In genomic region chr11:3177931-3178330, GRCh38 we compare ENCODE assay signal across 24 cellular contexts. TPM values are rescaled to one million over a fixed set of nuclear protein-coding genes. Genes with fewer than 3 reads are reported as not detected.
DNase-seq lines count a peak whose midpoint lies in the region; FAIRE-seq and TF ChIP-seq lines count a peak whose summit lies in the region.
"Had no signal": no experiment of that assay in that cellular context is flagged by ENCODE, and none has a peak within 500 bp of the region (broad histone marks: within the 10 kb centered on the region; RNA-seq: fewer than 3 reads in every experiment).

No MANE protein-coding gene starts in this region.

- H3K4me1 Mint-ChIP-seq in nephron progenitor cell: no peaks in the 10 kb centered on the region
- H3K4me1 Mint-ChIP-seq: activated naive CD4-positive, alpha-beta T cell treated with anti-CD3 and anti-CD28 coated beads, Interleukin-2, amount 50 U/mL, for 24 hours had no signal

- POLR2A ChIA-PET in PC-9 (lab: Charles Lee; ENCODE audit: unreplicated experiment): no interaction called here

- H3K4me1 ChIP-seq in ACC112 (ENCODE audit: control insufficient read depth, insufficient read depth, low read length, unreplicated experiment): peaks cover 7% of the 10 kb centered on the region
- no peaks in the 10 kb centered on the region for H3K4me1 ChIP-seq in PC-9 (replicated peaks; ENCODE audit: insufficient read depth)
- H3K4me1 ChIP-seq: prostate gland had no signal

- no peak for TF ChIP-seq POLR2A in GM12891 (IDR thresholded peaks at IDR 0.05; ENCODE audit: low read depth, low read length)

- H3K4me3 Mint-ChIP-seq in nephron progenitor cell: no peak overlapping the region
- H3K4me3 Mint-ChIP-seq: activated naive CD4-positive, alpha-beta T cell treated with anti-CD3 and anti-CD28 coated beads, Interleukin-2, amount 50 U/mL, for 24 hours; activated T-cell treated with anti-CD3 and anti-CD28 coated beads, Interleukin-2, amount 50 U/mL, for 72 hours had no signal

- H3F3A ChIP-seq in PC-9 (ENCODE audit: insufficient read depth, low read depth): no peaks in the 10 kb centered on the region

- H3K27ac ChIP-seq in ACC112 (ENCODE audit: low read depth, low read length) (peak overlapping the region; percentile 45; the same call in 1 of the 2 replicates), PC-9 (no peak overlapping the region)
- H3K27ac ChIP-seq: C4-2B, prostate gland, SK-N-MC had no signal

- H3K27me3 ChIP-seq in ACC112 (ENCODE audit: insufficient read depth, low read length) (peaks cover 4% of the 10 kb centered on the region), PC-9 (ENCODE audit: insufficient read depth, low read depth) (no peaks in the 10 kb centered on the region)

- DNase-seq in H4 (ENCODE audit: low spot score) (peak; percentile 71), SK-MEL-5 (ENCODE audit: low read depth, low spot score) (peak; percentile 50), fibroblast of mammary gland (ENCODE audit: low read depth) (peak; percentile 42), nephron progenitor cell (no peak), PC-9 (no peak), GM12891 (ENCODE audit: insufficient read length, low spot score) (no peak), DMS79 treated with DMSO at 0.1 percent for 48 hours (lab: John Stamatoyannopoulos, UW) (no peak)
- DNase-seq: activated T-cell treated with anti-CD3 and anti-CD28 coated beads, Interleukin-2, amount 50 U/mL, for 72 hours; DMS153; KBM-7; left cardiac atrium; NCI-H1105 treated with DMSO at 0.1 percent for 48 hours; NCI-H2171 had no signal

- H2AFZ ChIP-seq in ACC112 (ENCODE audit: low read length, unreplicated experiment) (no peak overlapping the region), PC-9 (no peak overlapping the region)

- H4K20me1 ChIP-seq in PC-9 (ENCODE audit: insufficient read depth): no peaks in the 10 kb centered on the region

- no peaks in the 10 kb centered on the region for H3K9me3 ChIP-seq in PC-9 (ENCODE audit: insufficient read depth, low read depth)
- H3K9me3 ChIP-seq: prostate gland had no signal

- H3K27ac Mint-ChIP-seq in nephron progenitor cell: no peak overlapping the region
- H3K27ac Mint-ChIP-seq: activated naive CD4-positive, alpha-beta T cell treated with anti-CD3 and anti-CD28 coated beads, Interleukin-2, amount 50 U/mL, for 24 hours; activated T-cell treated with anti-CD3 and anti-CD28 coated beads, Interleukin-2, amount 50 U/mL, for 72 hours had no signal

- H3K9me2 ChIP-seq in PC-9 (ENCODE audit: insufficient read depth): no peaks in the 10 kb centered on the region

- H3K4me2 ChIP-seq in PC-9: no peak overlapping the region

- H3K27me3 Mint-ChIP-seq in nephron progenitor cell (ENCODE audit: low read depth, poor library complexity): peaks cover 10% of the 10 kb centered on the region

- no peaks in the 10 kb centered on the region for H3K79me2 ChIP-seq in ACC112 (ENCODE audit: control insufficient read depth, insufficient read depth, low read length, unreplicated experiment)
- no peaks in the 10 kb centered on the region for H3K79me2 ChIP-seq in PC-9 (ENCODE audit: low read depth)

- H3K36me3 ChIP-seq in ACC112 (ENCODE audit: insufficient read depth, low read length) (no peaks in the 10 kb centered on the region), PC-9 (ENCODE audit: low read depth) (no peaks in the 10 kb centered on the region)
- H3K36me3 ChIP-seq: prostate gland had no signal

- no TSS peak for BruUV-seq in PC-9 (replicated peaks; lab: Mats Ljungman, UMichigan)

- TF ChIP-seq CTCF in fibroblast of mammary gland (conservative IDR thresholded peaks at IDR 0.05; ENCODE audit: control insufficient read depth, insufficient read depth, low read depth, low read length) (no peak), nephron progenitor cell (IDR thresholded peaks at IDR 0.05) (no peak), PC-9 (conservative IDR thresholded peaks at IDR 0.05) (no peak)

- no peaks in the 10 kb centered on the region for H3K36me3 Mint-ChIP-seq in nephron progenitor cell (ENCODE audit: low read depth)

- intact Hi-C loops in PC-9 (cut with micrococcal nuclease; ENCODE audit: unreplicated experiment): no loop called here

- no peak for FAIRE-seq in GM12891 (lab: Jason Lieb, UNC)

- in situ Hi-C loops in SK-MEL-5 (cut with HindIII; ENCODE audit: low pct_unique_long_range_greater_than_20kb, low sequenced_read_pairs): no loop called here

- H3K9me3 Mint-ChIP-seq in nephron progenitor cell: peaks cover 32% of the 10 kb centered on the region
- H3K9me3 Mint-ChIP-seq: activated naive CD4-positive, alpha-beta T cell treated with anti-CD3 and anti-CD28 coated beads, Interleukin-2, amount 50 U/mL, for 24 hours had no signal

- CTCF ChIA-PET in PC-9 (lab: Charles Lee): no interaction called here

- H3K4me3 ChIP-seq in ACC112 (ENCODE audit: low read depth, low read length): no peak overlapping the region
- no peak overlapping the region for H3K4me3 ChIP-seq in fibroblast of mammary gland (ENCODE audit: control insufficient read depth, low read depth, low read length)
- H3K4me3 ChIP-seq in PC-9: no peak overlapping the region
- H3K4me3 ChIP-seq: prostate gland, SK-N-MC had no signal

TF ChIP-seq in GM12891, 5 proteins besides CTCF, POLR2A, EP300 and RAD21:
- TF ChIP-seq TAF1 (IDR thresholded peaks at IDR 0.05; ENCODE audit: low read depth, low read length): no peak
- TF ChIP-seq SPI1 (IDR thresholded peaks at IDR 0.05; ENCODE audit: low read depth, low read length): no peak
- TF ChIP-seq POLR2AphosphoS5 (IDR thresholded peaks at IDR 0.05; ENCODE audit: low read depth, low read length): no peak
- no peak for TF ChIP-seq POU2F2 (IDR thresholded peaks at IDR 0.05; ENCODE audit: low read depth, low read length)
- no peak for TF ChIP-seq PAX5 (IDR thresholded peaks at IDR 0.05; ENCODE audit: insufficient read depth, low read length, severe bottlenecking)

RNA-seq across cellular contexts. Expression of gene OSBPL5, which starts 12.8 kb away (rescaled TPM):
- total RNA-seq in H4 (2014; rRNA removed; shearing (Covaris generic)): 9.2 and 12.7 TPM in 2 replicates
- total RNA-seq in SK-MEL-5 (2014; rRNA removed; shearing (Covaris generic)): 11.7 and 15.2 TPM in 2 replicates
- polyA plus RNA-seq in SK-MEL-5 (2015; cell fraction: cytosol; rRNA removed): 27.8 and 30.3 TPM in 2 replicates
- polyA plus RNA-seq in SK-MEL-5 (2015; cell fraction: nucleus; rRNA removed): 71.9 and 89.9 TPM in 2 replicates
- total RNA-seq in PC-9 (2021): 6.4 and 8.8 TPM in 2 replicates
- polyA plus RNA-seq in GM12891 (2012; ENCODE audit: low read depth, missing spikeins): not detected

RNA-seq across cellular contexts. Expression of gene MRGPRG, which starts 40.7 kb away (rescaled TPM):
- total RNA-seq in H4 (2014; rRNA removed; shearing (Covaris generic)): not detected in 2 replicates
- not detected in 2 replicates for total RNA-seq in SK-MEL-5 (2014; rRNA removed; shearing (Covaris generic))
- polyA plus RNA-seq in SK-MEL-5 (2015; cell fraction: cytosol; rRNA removed): not detected in 2 replicates
- polyA plus RNA-seq in SK-MEL-5 (2015; cell fraction: nucleus; rRNA removed): not detected in 2 replicates
- not detected in 2 replicates for total RNA-seq in PC-9 (2021)
- not detected for polyA plus RNA-seq in GM12891 (2012; ENCODE audit: low read depth, missing spikeins)
- total RNA-seq: A673; activated CD8-positive, alpha-beta memory T cell treated with anti-CD3 and anti-CD28 coated beads for 36 hours; activated T-cell treated with anti-CD3 and anti-CD28 coated beads, Interleukin-2, amount 50 U/mL, for 72 hours; epithelial cell of proximal tubule; glomerular endothelial cell; left cardiac atrium; subcutaneous adipose tissue had no signal
- polyA plus RNA-seq: neural cell had no signal

RNA-seq across cellular contexts. Expression of gene MRGPRE, which starts 54.3 kb away (rescaled TPM):
- total RNA-seq in H4 (2014; rRNA removed; shearing (Covaris generic)): not detected in 2 replicates
- not detected in 2 replicates for total RNA-seq in SK-MEL-5 (2014; rRNA removed; shearing (Covaris generic))
- polyA plus RNA-seq in SK-MEL-5 (2015; cell fraction: cytosol; rRNA removed): not detected in 2 replicates
- polyA plus RNA-seq in SK-MEL-5 (2015; cell fraction: nucleus; rRNA removed): not detected in 2 replicates
- not detected in 2 replicates for total RNA-seq in PC-9 (2021)
- not detected for polyA plus RNA-seq in GM12891 (2012; ENCODE audit: low read depth, missing spikeins)
- total RNA-seq: A673; activated CD8-positive, alpha-beta memory T cell treated with anti-CD3 and anti-CD28 coated beads for 36 hours; activated T-cell treated with anti-CD3 and anti-CD28 coated beads, Interleukin-2, amount 50 U/mL, for 72 hours; epithelial cell of proximal tubule; glomerular endothelial cell; subcutaneous adipose tissue had no signal

Comparison
In these comparisons a context has a peak if more than half of its experiments do, and no peak if none do; other contexts are left out.
1. DNase-seq: peak in H4 (single experiment), SK-MEL-5 (single experiment) and fibroblast of mammary gland (single experiment); none in nephron progenitor cell (single experiment), PC-9 (0 of 2), GM12891 (single experiment) and DMS79 treated with DMSO at 0.1 percent for 48 hours (single experiment).